ENCODE assay signal across 9 cellular contexts in genomic region chr11:9575531-9576240, GRCh38. TPM values are rescaled to one million over a fixed set of nuclear protein-coding genes. Genes with fewer than 3 reads are reported as not detected.
DNase-seq lines count a peak whose midpoint lies in the region; ATAC-seq, FAIRE-seq and TF ChIP-seq lines count a peak whose summit lies in the region.
"Had no signal": no experiment of that assay in that cellular context is flagged by ENCODE, and none has a peak within 500 bp of the region (broad histone marks: within the 10 kb centered on the region; RNA-seq: fewer than 3 reads in every experiment).

No MANE protein-coding gene starts in this region.

- TF ChIP-seq CTCF in DOHH2 (IDR thresholded peaks at IDR 0.05; ENCODE audit: low read depth, low read length, poor library complexity, severe bottlenecking) (no peak), osteoblast (IDR thresholded peaks at IDR 0.05; ENCODE audit: extremely low read depth, low read depth, low read length) (no peak)

- peak; percentile 24 for DNase-seq in NOMO-1 treated with dmso at 0.1 percent for 144 hours (lab: John Stamatoyannopoulos, UW; ENCODE audit: unreplicated experiment)
- DNase-seq in osteoblast (ENCODE audit: insufficient read length, low spot score, missing footprints): no peak
- DNase-seq in GM12891 (ENCODE audit: insufficient read length, low spot score): no peak
- DNase-seq: occipital lobe had no signal

- H3K4me3 ChIP-seq in DOHH2 (ENCODE audit: low read length): peak overlapping the region; percentile 92
- peak overlapping the region; percentile 99 for H3K4me3 ChIP-seq in endocrine pancreas (ENCODE audit: control insufficient read depth, insufficient read depth, low read length)
- peak overlapping the region; percentile 90 for H3K4me3 ChIP-seq in osteoblast (ENCODE audit: insufficient read depth, low read length)

- no peaks in the 10 kb centered on the region for H3K9me2 ChIP-seq in DOHH2 (replicated peaks; ENCODE audit: control insufficient read depth, low read length)

- no peak for ATAC-seq in GM19328 (IDR thresholded peaks at IDR 0.05; ENCODE audit: unreplicated experiment)
- no peak for ATAC-seq in GM18505 (IDR thresholded peaks at IDR 0.05; ENCODE audit: unreplicated experiment)
- no peak for ATAC-seq in GM18517 (IDR thresholded peaks at IDR 0.05; ENCODE audit: unreplicated experiment)

- H3K27me3 ChIP-seq in DOHH2 (ENCODE audit: control insufficient read depth, low read length): no peaks in the 10 kb centered on the region
- no peaks in the 10 kb centered on the region for H3K27me3 ChIP-seq in endocrine pancreas (ENCODE audit: control insufficient read depth, insufficient read depth, low read length)
- H3K27me3 ChIP-seq in osteoblast (ENCODE audit: insufficient read depth, low read length): no peaks in the 10 kb centered on the region

- H3K4me1 ChIP-seq in DOHH2 (ENCODE audit: control insufficient read depth, low read length): peaks cover 57% of the 10 kb centered on the region
- peaks cover 15% of the 10 kb centered on the region for H3K4me1 ChIP-seq in endocrine pancreas (ENCODE audit: control insufficient read depth, insufficient read depth, low read length)
- H3K4me1 ChIP-seq in osteoblast (ENCODE audit: insufficient read depth, low read length): peaks cover 29% of the 10 kb centered on the region

- no peak for FAIRE-seq in GM12891 (lab: Jason Lieb, UNC)

- peak overlapping the region; percentile 36 for H2AFZ ChIP-seq in osteoblast (ENCODE audit: low read length)

- TF ChIP-seq POLR2A in GM18505 (IDR thresholded peaks at IDR 0.05; ENCODE audit: borderline replicate concordance, extremely low read depth, insufficient read depth, insufficient read length) (no peak), GM12891 (IDR thresholded peaks at IDR 0.05; ENCODE audit: low read depth, low read length) (no peak)

- H3K9me3 ChIP-seq in DOHH2 (ENCODE audit: control insufficient read depth, insufficient read depth, low read length): no peaks in the 10 kb centered on the region
- H3K9me3 ChIP-seq in endocrine pancreas (ENCODE audit: control insufficient read depth, low read length): no peaks in the 10 kb centered on the region
- H3K9me3 ChIP-seq in osteoblast (ENCODE audit: low read depth, low read length): no peaks in the 10 kb centered on the region

- peak overlapping the region; percentile 94 for H3K9ac ChIP-seq in endocrine pancreas (ENCODE audit: control insufficient read depth, insufficient read depth, low read length)

- peaks cover 34% of the 10 kb centered on the region for H3F3A ChIP-seq in DOHH2 (ENCODE audit: control insufficient read depth, insufficient read depth)

- peaks cover 63% of the 10 kb centered on the region for H3K36me3 ChIP-seq in DOHH2 (ENCODE audit: control insufficient read depth, low read length)
- no peaks in the 10 kb centered on the region for H3K36me3 ChIP-seq in endocrine pancreas (ENCODE audit: control insufficient read depth, insufficient read depth, low read length)
- H3K36me3 ChIP-seq in osteoblast (ENCODE audit: insufficient read depth, low read length): peaks cover 39% of the 10 kb centered on the region

- H3K79me2 ChIP-seq in DOHH2 (ENCODE audit: control insufficient read depth, low read length): peaks cover 90% of the 10 kb centered on the region
- H3K79me2 ChIP-seq in osteoblast (ENCODE audit: insufficient read depth, low read length): peaks cover 69% of the 10 kb centered on the region

- H4K20me1 ChIP-seq in DOHH2 (ENCODE audit: control insufficient read depth, insufficient read depth, low read depth, low read length): 0 out of 2 replicates have a peak, but pooled peaks cover 16% of the 10 kb centered on the region
- H4K20me1 ChIP-seq in osteoblast (ENCODE audit: insufficient read depth, low read length): no peaks in the 10 kb centered on the region

- H3K27ac ChIP-seq in DOHH2 (ENCODE audit: low read depth, low read length) (peak overlapping the region; percentile 70), osteoblast (ENCODE audit: low read depth, low read length) (peak overlapping the region; percentile 95)

- peak overlapping the region; percentile 64 for H3K4me2 ChIP-seq in DOHH2 (ENCODE audit: low read length)
- peak overlapping the region; percentile 100 for H3K4me2 ChIP-seq in osteoblast (ENCODE audit: insufficient read depth, low read length)

TF ChIP-seq in GM12891, 5 proteins besides CTCF, POLR2A, EP300 and RAD21:
- no peak for TF ChIP-seq POU2F2 (IDR thresholded peaks at IDR 0.05; ENCODE audit: low read depth, low read length)
- no peak for TF ChIP-seq TAF1 (IDR thresholded peaks at IDR 0.05; ENCODE audit: low read depth, low read length)
- TF ChIP-seq POLR2AphosphoS5 (IDR thresholded peaks at IDR 0.05; ENCODE audit: low read depth, low read length): no peak
- no peak for TF ChIP-seq SPI1 (IDR thresholded peaks at IDR 0.05; ENCODE audit: low read depth, low read length)
- no peak for TF ChIP-seq PAX5 (IDR thresholded peaks at IDR 0.05; ENCODE audit: insufficient read depth, low read length, severe bottlenecking)

RNA-seq across cellular contexts. Expression of gene WEE1, which starts 2.2 kb away (rescaled TPM):
- total RNA-seq in osteoblast: 28.3 and 32.2 TPM in 2 replicates
- 14.3 TPM for polyA plus RNA-seq in GM12891 (2012; ENCODE audit: low read depth, missing spikeins)
